In the genomic region with DNA sequence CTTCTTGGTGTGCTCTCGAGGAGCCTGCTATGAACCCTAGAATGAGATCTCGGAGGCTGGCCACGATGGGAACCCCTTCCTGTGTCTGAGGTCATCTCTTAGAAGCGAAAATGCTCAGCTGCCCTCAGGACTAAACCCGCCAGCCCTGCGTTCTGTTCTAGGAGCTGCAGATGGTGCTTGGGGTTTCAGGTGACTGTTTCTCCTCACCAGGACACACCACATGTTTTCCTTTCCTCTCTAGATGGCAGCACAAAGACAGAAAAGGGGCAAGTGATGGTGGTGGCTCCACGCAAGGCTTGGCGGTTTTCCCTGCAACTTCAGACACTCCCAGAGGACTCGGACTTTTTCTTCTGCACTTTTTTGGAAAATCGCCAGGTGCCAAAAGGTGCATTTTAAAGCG, we compare ENCODE assay signal across 11 cellular contexts.
DNase-seq lines count a peak whose midpoint lies in the region; ATAC-seq lines count a peak whose summit lies in the region.
"Had no signal": no experiment of that assay in that cellular context is flagged by ENCODE, and none has a peak within 500 bp of the region (broad histone marks: within the 10 kb centered on the region; RNA-seq: fewer than 3 reads in every experiment).

No MANE protein-coding gene starts in this region.

- DNase-seq in NCI-H2196 (lab: John Stamatoyannopoulos, UW; ENCODE audit: unreplicated experiment) (peak; percentile 6), NCI-H2196 treated with DMSO at 0.1 percent for 48 hours (lab: John Stamatoyannopoulos, UW; ENCODE audit: unreplicated experiment) (no peak), NCI-H69 (lab: John Stamatoyannopoulos, UW) (peak; percentile 76), cerebellum (ENCODE audit: low spot score) (peak; percentile 73), pons (ENCODE audit: low spot score) (peak; percentile 14), ureter (ENCODE audit: low spot score) (no peak), GM03348 (ENCODE audit: low spot score) (no peak)
- DNase-seq: activated CD4-positive, alpha-beta T cell treated with anti-CD3 and anti-CD28 coated beads for 36 hours; NCI-H2081 treated with DMSO at 0.1 percent for 48 hours; stimulated activated naive CD4-positive, alpha-beta T cell had no signal

- no peak for ATAC-seq in GM18502 (IDR thresholded peaks at IDR 0.05; ENCODE audit: poor library complexity, unreplicated experiment)
- ATAC-seq: activated CD4-positive, alpha-beta T cell treated with anti-CD3 and anti-CD28 coated beads for 36 hours had no signal

Comparison
In these comparisons a context has a peak if more than half of its experiments do, and no peak if none do; other contexts are left out.
1. DNase-seq: peak in NCI-H2196 (single experiment), NCI-H69 (single experiment), cerebellum (single experiment) and pons (single experiment); none in NCI-H2196 treated with DMSO at 0.1 percent for 48 hours (single experiment), ureter (single experiment) and GM03348 (single experiment).